Comparison of ENCODE assay signal across 19 cellular contexts in the genomic region with DNA sequence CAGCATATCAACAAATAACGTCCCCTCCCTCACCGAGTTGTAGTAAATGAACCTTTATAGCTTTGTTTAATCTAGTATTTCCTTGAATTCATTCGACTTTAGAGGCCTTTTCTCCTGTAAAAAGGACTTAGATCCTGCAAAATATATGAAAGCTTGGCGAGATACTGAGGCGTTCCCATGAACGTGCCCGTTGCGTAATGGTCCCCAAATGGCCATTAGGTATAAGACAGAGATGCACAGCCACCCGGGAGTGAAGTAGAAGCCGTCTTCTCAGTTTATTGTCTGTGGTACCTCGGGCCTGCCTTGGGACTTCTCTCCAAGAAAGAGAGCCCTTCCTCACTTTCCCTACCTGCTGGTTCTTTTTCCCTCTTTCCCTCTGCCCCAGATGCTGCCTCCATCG.
DNase-seq lines count a peak whose midpoint lies in the region; ATAC-seq and TF ChIP-seq lines count a peak whose summit lies in the region.
"Had no signal": no experiment of that assay in that cellular context is flagged by ENCODE, and none has a peak within 500 bp of the region (broad histone marks: within the 10 kb centered on the region; RNA-seq: fewer than 3 reads in every experiment).

No MANE protein-coding gene starts in this region.

- peak overlapping the region in 6 of 7 donors; percentile 4 to 89 (median 60) for H3K4me3 Mint-ChIP-seq in CD8-positive, alpha-beta memory T cell
- H3K4me3 Mint-ChIP-seq in endodermal cell = peak overlapping the region; percentile 66
- H3K4me3 Mint-ChIP-seq: T-helper 1 cell treated with Interleukin-12 subunit alpha and Interleukin-12 subunit beta and Interleukin-4 antibody, amounts not matched to agents 30 μg/mL and 1 μg/mL, for 36 hours had no signal

- H3K9ac ChIP-seq in endodermal cell (ENCODE audit: extremely low read depth, low read length, poor library complexity, severe bottlenecking) = no peak overlapping the region

- H3K4me1 ChIP-seq in CD8-positive, alpha-beta memory T cell (ENCODE audit: insufficient read depth, low read length) = no peaks in the 10 kb centered on the region
- H3K4me1 ChIP-seq in PC-9 (replicated peaks; ENCODE audit: insufficient read depth) (no peaks in the 10 kb centered on the region), endodermal cell (ENCODE audit: control insufficient read depth, insufficient read depth, low read length) (peaks cover 3% of the 10 kb centered on the region), neuron (ENCODE audit: insufficient read depth, low read length) (peaks cover 6% of the 10 kb centered on the region), mucosa of descending colon (ENCODE audit: low read depth) (peaks cover 7% of the 10 kb centered on the region)

- no peak overlapping the region for H3K27ac ChIP-seq in CD8-positive, alpha-beta memory T cell (ENCODE audit: low read depth, low read length)
- H3K27ac ChIP-seq in PC-9 = no peak overlapping the region
- no peak overlapping the region for H3K27ac ChIP-seq in endodermal cell (ENCODE audit: low read depth, low read length)
- H3K27ac ChIP-seq: neutrophil, right lobe of liver had no signal

- POLR2A ChIA-PET in CD8-positive, alpha-beta memory T cell (lab: Charles Lee) = no interaction called here
- POLR2A ChIA-PET in PC-9 (lab: Charles Lee; ENCODE audit: unreplicated experiment) = no interaction called here

- intact Hi-C loops in PC-9 (cut with micrococcal nuclease; ENCODE audit: unreplicated experiment) (no loop called here), mucosa of descending colon (cut with DNase I, micrococcal nuclease) (no loop called here)

- no peaks in the 10 kb centered on the region for H3F3A ChIP-seq in PC-9 (ENCODE audit: insufficient read depth, low read depth)

- H2AFZ ChIP-seq in PC-9 = no peak overlapping the region
- H2AFZ ChIP-seq in neuron (ENCODE audit: low read depth, low read length) = peak overlapping the region; percentile 89

- peak overlapping the region; percentile 58 for H3K4me2 ChIP-seq in PC-9

- H3K27me3 ChIP-seq in CD8-positive, alpha-beta memory T cell (ENCODE audit: insufficient read depth, low read length, poor library complexity, severe bottlenecking) = no peaks in the 10 kb centered on the region
- H3K27me3 ChIP-seq in PC-9 (ENCODE audit: insufficient read depth, low read depth) (peaks cover 24% of the 10 kb centered on the region), endodermal cell (ENCODE audit: control insufficient read depth, insufficient read depth, low read length, poor library complexity, severe bottlenecking) (peaks cover 47% of the 10 kb centered on the region), neuron (ENCODE audit: insufficient read depth, low read length) (peaks cover 64% of the 10 kb centered on the region)

- no peak for TF ChIP-seq CTCF in PC-9 (conservative IDR thresholded peaks at IDR 0.05)
- no peak for TF ChIP-seq CTCF in endodermal cell (conservative IDR thresholded peaks at IDR 0.05)
- TF ChIP-seq CTCF in mucosa of descending colon (IDR thresholded peaks at IDR 0.05) = no peak

- no peaks in the 10 kb centered on the region for H3K36me3 Mint-ChIP-seq in CD8-positive, alpha-beta memory T cell
- no peaks in the 10 kb centered on the region for H3K36me3 Mint-ChIP-seq in endodermal cell (ENCODE audit: low read depth)

- no peaks in the 10 kb centered on the region for H3K36me3 ChIP-seq in CD8-positive, alpha-beta memory T cell (ENCODE audit: insufficient read depth, low read length)
- no peaks in the 10 kb centered on the region for H3K36me3 ChIP-seq in PC-9 (ENCODE audit: low read depth)
- H3K36me3 ChIP-seq in endodermal cell (ENCODE audit: control insufficient read depth, insufficient read depth, low read length) = no peaks in the 10 kb centered on the region
- no peaks in the 10 kb centered on the region for H3K36me3 ChIP-seq in neuron (ENCODE audit: insufficient read depth, low read length)
- no peaks in the 10 kb centered on the region for H3K36me3 ChIP-seq in mucosa of descending colon (ENCODE audit: low read depth)
- H3K36me3 ChIP-seq: neutrophil, right lobe of liver had no signal

- no peaks in the 10 kb centered on the region for H3K9me2 ChIP-seq in PC-9 (ENCODE audit: insufficient read depth)

- H3K4me3 ChIP-seq in CD8-positive, alpha-beta memory T cell (ENCODE audit: low read length) = no peak overlapping the region
- H3K4me3 ChIP-seq in PC-9 = no peak overlapping the region
- no peak overlapping the region for H3K4me3 ChIP-seq in endodermal cell (ENCODE audit: low read length)
- H3K4me3 ChIP-seq in neuron (ENCODE audit: low read length) = no peak overlapping the region
- no peak overlapping the region for H3K4me3 ChIP-seq in mucosa of descending colon
- H3K4me3 ChIP-seq: lung had no signal

- ATAC-seq in HG02852 (IDR thresholded peaks at IDR 0.05; ENCODE audit: unreplicated experiment) (no peak), GM19452 (IDR thresholded peaks at IDR 0.05; ENCODE audit: unreplicated experiment) (no peak), mucosa of descending colon (no peak)

- no peaks in the 10 kb centered on the region for H3K79me2 ChIP-seq in PC-9 (ENCODE audit: low read depth)

- H3K9me3 Mint-ChIP-seq in CD8-positive, alpha-beta memory T cell = peaks cover 0 to 2% (median 0%) of the 10 kb centered on the region in 5 donors
- no peaks in the 10 kb centered on the region for H3K9me3 Mint-ChIP-seq in endodermal cell
- H3K9me3 Mint-ChIP-seq: T-helper 1 cell treated with Interleukin-12 subunit alpha and Interleukin-12 subunit beta and Interleukin-4 antibody, amounts not matched to agents 30 μg/mL and 1 μg/mL, for 36 hours had no signal

- BruUV-seq in PC-9 (replicated peaks; lab: Mats Ljungman, UMichigan) = no TSS peak

- H3K27me3 Mint-ChIP-seq in CD8-positive, alpha-beta memory T cell = peaks cover 38 to 61% of the 10 kb centered on the region in 2 donors
- peaks cover 66% of the 10 kb centered on the region for H3K27me3 Mint-ChIP-seq in endodermal cell (ENCODE audit: insufficient read depth)

- no peak for DNase-seq in CD8-positive, alpha-beta memory T cell
- DNase-seq in PC-9 (no peak), endodermal cell (no peak), NCI-H2171 (lab: John Stamatoyannopoulos, UW) (no peak), mucosa of descending colon (no peak)
- DNase-seq: activated CD4-positive, CD25-positive, alpha-beta regulatory T cell treated with anti-CD3 and anti-CD28 coated beads, Interleukin-2, amount 50 U/mL, for 72 hours; activated naive CD4-positive, alpha-beta T cell; head of caudate nucleus; MV-4-11; NCI-H2081; SIG-M5; stimulated activated CD4-positive, alpha-beta T cell treated with anti-CD3 and anti-CD28 coated beads, Interleukin-1b, Interleukin-23, amount 100 ng/mL, for 48 hours had no signal

- H3K27ac Mint-ChIP-seq in CD8-positive, alpha-beta memory T cell = no peak overlapping the region
- no peak overlapping the region for H3K27ac Mint-ChIP-seq in endodermal cell
- H3K27ac Mint-ChIP-seq: T-helper 1 cell treated with Interleukin-12 subunit alpha and Interleukin-12 subunit beta and Interleukin-4 antibody, amounts not matched to agents 30 μg/mL and 1 μg/mL, for 36 hours had no signal

- no peaks in the 10 kb centered on the region for H4K20me1 ChIP-seq in PC-9 (ENCODE audit: insufficient read depth)

- 87 to 90% methylated on average over 11 to 12 of the region's 12 CpGs for WGBS in endodermal cell (ENCODE audit: insufficient coverage in 1 of 2, insufficient read length in 1 of 2), 2 experiments

- H3K9me3 ChIP-seq in CD8-positive, alpha-beta memory T cell (ENCODE audit: low read length) = no peaks in the 10 kb centered on the region
- no peaks in the 10 kb centered on the region for H3K9me3 ChIP-seq in PC-9 (ENCODE audit: insufficient read depth, low read depth)
- H3K9me3 ChIP-seq in endodermal cell (ENCODE audit: control insufficient read depth, low read length) = no peaks in the 10 kb centered on the region
- H3K9me3 ChIP-seq in neuron (ENCODE audit: low read length) = no peaks in the 10 kb centered on the region
- no peaks in the 10 kb centered on the region for H3K9me3 ChIP-seq in mucosa of descending colon
- H3K9me3 ChIP-seq: neutrophil, right lobe of liver had no signal

- H3K4me1 Mint-ChIP-seq in CD8-positive, alpha-beta memory T cell = peaks cover 0 to 17% (median 7%) of the 10 kb centered on the region in 3 donors
- peaks cover 14% of the 10 kb centered on the region for H3K4me1 Mint-ChIP-seq in endodermal cell

- CTCF ChIA-PET in CD8-positive, alpha-beta memory T cell (lab: Charles Lee) = no interaction called here
- CTCF ChIA-PET in PC-9 (lab: Charles Lee) = no interaction called here
